1 cellular context compared by ENCODE assay signal in genomic region chr2:102141011-102141914, GRCh38.
TF ChIP-seq lines count a peak whose summit lies in the region.

No MANE protein-coding gene starts in this region.

TF ChIP-seq in IMR-90, 13 proteins besides CTCF, POLR2A, EP300 and RAD21:
- no peak for TF ChIP-seq MAFK (IDR thresholded peaks at IDR 0.05; ENCODE audit: low read depth, low read length)
- TF ChIP-seq ELK1 (IDR thresholded peaks at IDR 0.05; ENCODE audit: borderline replicate concordance, low read depth, low read length): no peak
- TF ChIP-seq MXI1 (IDR thresholded peaks at IDR 0.05; ENCODE audit: borderline replicate concordance, low read depth, low read length): no peak
- TF ChIP-seq RFX5 (IDR thresholded peaks at IDR 0.05; ENCODE audit: low read depth, low read length): no peak
- TF ChIP-seq USF2 (IDR thresholded peaks at IDR 0.05; ENCODE audit: low read depth, low read length): no peak
- TF ChIP-seq CEBPB (IDR thresholded peaks at IDR 0.05; ENCODE audit: low read depth, low read length): peak; percentile 47; the same call in 1 of the 2 replicates
- TF ChIP-seq BHLHE40 (IDR thresholded peaks at IDR 0.05; ENCODE audit: low read depth, low read length): no peak
- no peak for TF ChIP-seq NFE2L2 (IDR thresholded peaks at IDR 0.05; ENCODE audit: low read depth, low read length)
